Comparison of ENCODE assay signal across 8 cellular contexts in genomic region chrX:135421932-135422809, GRCh38. TPM values are rescaled to one million over a fixed set of nuclear protein-coding genes. Genes with fewer than 3 reads are reported as not detected.
DNase-seq lines count a peak whose midpoint lies in the region; ATAC-seq and TF ChIP-seq lines count a peak whose summit lies in the region.

Gene SMIM10L2A, plus strand, starts transcription at chrX:135421944. Its CDS starts 188 bp downstream, at chrX:135422132.

- peak within 1 kb of the TSS; percentile 10 to 59 (median 53) for H3K4me3 ChIP-seq in heart right ventricle
- H3K4me3 ChIP-seq in tibial nerve = peak within 1 kb of the TSS; percentile 22 to 63 (median 40)

- H3K27ac Mint-ChIP-seq in activated T-helper 2 cell treated with anti-CD3 and anti-CD28 coated beads, Interferon-gamma antibody, Interleukin-2, Interleukin-4, amounts not matched to agents 10 μg/mL and 5 μg/mL and 100 μg/mL, durations not matched to agents 14 hours and 24 hours and 36 hours = no peak within 1 kb of the TSS

- no peaks in the 10 kb centered on the region for H3K9me3 ChIP-seq in heart right ventricle
- H3K9me3 ChIP-seq in tibial nerve = no peaks in the 10 kb centered on the region

- 5 to 9% methylated on average over 25 to 95 of the region's 100 CpGs for WGBS in heart right ventricle, 2 donors
- 28 to 46% methylated on average over 5 to 93 of the region's 100 CpGs for WGBS in tibial nerve, 2 donors

- H3K27ac ChIP-seq in heart right ventricle (peak within 1 kb of the TSS in 5 of 10 donors; percentile 23 to 35 (median 28)), tibial nerve (peak within 1 kb of the TSS in 2 of 4 donors; percentile 12 to 67)

- intact Hi-C loops in heart right ventricle (cut with DNase I) = no loop called here
- intact Hi-C loops in left ventricle myocardium superior (cut with micrococcal nuclease) = no loop called here
- intact Hi-C loops in activated T-helper 2 cell treated with anti-CD3 and anti-CD28 coated beads, Interferon-gamma antibody, Interleukin-2, Interleukin-4, amounts not matched to agents 10 μg/mL and 5 μg/mL and 100 μg/mL, durations not matched to agents 14 hours and 24 hours and 36 hours (cut with micrococcal nuclease) = loop anchor here (5.0 kb wide), 2 partner anchors 40 to 125 kb away; no protein-coding TSS in a partner anchor

- no peaks in the 10 kb centered on the region for H3K36me3 ChIP-seq in heart right ventricle
- no peaks in the 10 kb centered on the region for H3K36me3 ChIP-seq in tibial nerve

- no peak for TF ChIP-seq EP300 in tibial nerve (IDR thresholded peaks at IDR 0.05)

- H3K4me1 ChIP-seq in heart right ventricle (peaks cover 0 to 5% (median 0%) of the 10 kb centered on the region in 9 donors), tibial nerve (no peaks in the 10 kb centered on the region)

- H3K4me3 Mint-ChIP-seq in activated T-helper 2 cell treated with anti-CD3 and anti-CD28 coated beads, Interferon-gamma antibody, Interleukin-2, Interleukin-4, amounts not matched to agents 10 μg/mL and 5 μg/mL and 100 μg/mL, durations not matched to agents 14 hours and 24 hours and 36 hours (ENCODE audit: low read depth) = peak within 1 kb of the TSS; percentile 26

- H3K27me3 Mint-ChIP-seq in activated T-helper 2 cell treated with anti-CD3 and anti-CD28 coated beads, Interferon-gamma antibody, Interleukin-2, Interleukin-4, amounts not matched to agents 10 μg/mL and 5 μg/mL and 100 μg/mL, durations not matched to agents 14 hours and 24 hours and 36 hours (ENCODE audit: low read depth) = peaks cover 26% of the 10 kb centered on the region

- H3K36me3 Mint-ChIP-seq in activated T-helper 2 cell treated with anti-CD3 and anti-CD28 coated beads, Interferon-gamma antibody, Interleukin-2, Interleukin-4, amounts not matched to agents 10 μg/mL and 5 μg/mL and 100 μg/mL, durations not matched to agents 14 hours and 24 hours and 36 hours (ENCODE audit: low read depth) = no peaks in the 10 kb centered on the region

- no peaks in the 10 kb centered on the region for H3K9me3 Mint-ChIP-seq in activated T-helper 2 cell treated with anti-CD3 and anti-CD28 coated beads, Interferon-gamma antibody, Interleukin-2, Interleukin-4, amounts not matched to agents 10 μg/mL and 5 μg/mL and 100 μg/mL, durations not matched to agents 14 hours and 24 hours and 36 hours

- no peak for TF ChIP-seq POLR2A in tibial nerve (IDR thresholded peaks at IDR 0.05)

- no peaks in the 10 kb centered on the region for H3K4me1 Mint-ChIP-seq in activated T-helper 2 cell treated with anti-CD3 and anti-CD28 coated beads, Interferon-gamma antibody, Interleukin-2, Interleukin-4, amounts not matched to agents 10 μg/mL and 5 μg/mL and 100 μg/mL, durations not matched to agents 14 hours and 24 hours and 36 hours (ENCODE audit: low read depth)

- DNase-seq in heart right ventricle (no peak), left ventricle myocardium superior (no peak), left kidney (ENCODE audit: low read depth, low spot score) (peak; percentile 26), tibial nerve (ENCODE audit: low spot score in 2 of 2) (no peak), GDM1 (lab: John Stamatoyannopoulos, UW) (no peak), ureter (ENCODE audit: low spot score) (no peak)
- DNase-seq in activated T-helper 2 cell treated with anti-CD3 and anti-CD28 coated beads, Interferon-gamma antibody, Interleukin-2, Interleukin-4, amounts not matched to agents 10 μg/mL and 5 μg/mL and 100 μg/mL, durations not matched to agents 14 hours and 24 hours and 36 hours (ENCODE audit: low spot score) = no peak

- ATAC-seq in heart right ventricle (peak in 1 of 8 donors; percentile 3), left ventricle myocardium superior (no peak), HG03108 (IDR thresholded peaks at IDR 0.05; ENCODE audit: unreplicated experiment) (peak; percentile 26)

- H3K27me3 ChIP-seq in heart right ventricle = peaks cover 0 to 11% (median 0%) of the 10 kb centered on the region in 7 donors
- no peaks in the 10 kb centered on the region for H3K27me3 ChIP-seq in tibial nerve

- no peak for TF ChIP-seq CTCF in heart right ventricle (IDR thresholded peaks at IDR 0.05)
- no peak for TF ChIP-seq CTCF in tibial nerve (IDR thresholded peaks at IDR 0.05)

RNA-seq across cellular contexts. Expression of gene SMIM10L2A, which starts in this region (rescaled TPM):
- total RNA-seq in heart right ventricle = 1 to 10 TPM in 7 of 10 donors, under 1 TPM in 3; 0.58 to 2.5 (median 1.6) TPM
- polyA plus RNA-seq in heart right ventricle = 1 to 10 TPM in 1 of 2 donors, under 1 TPM in 1; 0.38 to 1.1 TPM
- total RNA-seq in left ventricle myocardium superior = 2.3 TPM
- 0.16 and 0.21 TPM in 2 replicates for total RNA-seq in activated T-helper 2 cell treated with anti-CD3 and anti-CD28 coated beads, Interferon-gamma antibody, Interleukin-2, Interleukin-4, amounts not matched to agents 10 μg/mL and 5 μg/mL and 100 μg/mL, durations not matched to agents 14 hours and 24 hours and 36 hours
- 1 to 10 TPM in 3 of 4 donors, under 1 TPM in 1; 0.78 to 3.5 (median 1.5) TPM for total RNA-seq in tibial nerve
- 1.1 TPM for total RNA-seq in ureter
